In the genomic region with DNA sequence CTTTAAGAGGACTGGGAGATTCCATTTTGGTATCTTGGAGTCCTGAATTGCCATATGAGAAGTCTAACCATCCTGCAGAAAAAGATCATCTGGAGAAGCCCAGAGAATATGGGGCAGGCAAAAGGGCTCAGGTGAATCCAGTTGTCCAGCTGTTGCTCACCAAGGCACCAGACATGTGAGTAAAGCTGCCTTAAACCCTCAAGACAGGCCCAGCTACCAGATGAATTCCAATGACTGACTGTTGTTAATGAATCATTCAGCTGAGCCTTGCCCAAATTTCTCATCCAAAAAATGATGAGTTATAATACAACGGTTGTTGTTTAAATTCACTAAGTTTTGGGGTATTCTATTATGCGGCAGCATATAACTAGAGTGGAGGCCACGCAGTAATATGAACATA, we compare ENCODE assay signal across 20 cellular contexts. TPM values are rescaled to one million over a fixed set of nuclear protein-coding genes. Genes with fewer than 3 reads are reported as not detected.
A peak's percentile ranks its signal among the peaks of the same experiment; 100 is the strongest.
DNase-seq lines count a peak whose midpoint lies in the region; ATAC-seq and TF ChIP-seq lines count a peak whose summit lies in the region.
"Had no signal": no experiment of that assay in that cellular context is flagged by ENCODE, and none has a peak within 500 bp of the region (broad histone marks: within the 10 kb centered on the region; RNA-seq: fewer than 3 reads in every experiment).

No MANE protein-coding gene starts in this region.

- no peak overlapping the region for H2BK15ac ChIP-seq in mesendoderm (replicated peaks; ENCODE audit: low read depth)

- BruUV-seq in mammary epithelial cell (replicated peaks; lab: Mats Ljungman, UMichigan), result no TSS peak

- no peaks in the 10 kb centered on the region for H3K4me1 ChIP-seq in mammary epithelial cell (ENCODE audit: insufficient read depth, low read length)
- H3K4me1 ChIP-seq in breast epithelium, result no peaks in the 10 kb centered on the region
- no peaks in the 10 kb centered on the region for H3K4me1 ChIP-seq in RWPE2 (ENCODE audit: insufficient read depth, poor library complexity, severe bottlenecking)
- H3K4me1 ChIP-seq in mesendoderm (ENCODE audit: control insufficient read depth, low read depth, low read length), result no peaks in the 10 kb centered on the region

- H3K79me2 ChIP-seq in mammary epithelial cell (ENCODE audit: insufficient read depth, low read length), result no peaks in the 10 kb centered on the region
- no peaks in the 10 kb centered on the region for H3K79me2 ChIP-seq in mesendoderm (ENCODE audit: control insufficient read depth, insufficient read depth, low read length)

- H3K56ac ChIP-seq in mesendoderm (ENCODE audit: low read length), result no peak overlapping the region

- no peak overlapping the region for H4K5ac ChIP-seq in mesendoderm (ENCODE audit: low read length)

- H3K18ac ChIP-seq in mesendoderm (ENCODE audit: low read length), result no peak overlapping the region

- H3K4me2 ChIP-seq in mammary epithelial cell (ENCODE audit: insufficient read depth, low read depth, low read length), result no peak overlapping the region
- no peak overlapping the region for H3K4me2 ChIP-seq in mesendoderm (ENCODE audit: low read length)

- H3K79me1 ChIP-seq in mesendoderm (ENCODE audit: low read length), result no peaks in the 10 kb centered on the region

- TF ChIP-seq CTCF in mammary epithelial cell (conservative IDR thresholded peaks at IDR 0.05 in 1 of 2, IDR thresholded peaks at IDR 0.05 in 1 of 2; ENCODE audit: extremely low read depth in 1 of 2, insufficient read depth in 1 of 2, low read depth in 1 of 2, low read length in 2 of 2) (no peak), breast epithelium (IDR thresholded peaks at IDR 0.05) (no peak), RWPE2 (IDR thresholded peaks at IDR 0.05; ENCODE audit: poor library complexity, severe bottlenecking) (no peak), foreskin fibroblast (IDR thresholded peaks at IDR 0.05; ENCODE audit: low read depth, low read length) (no peak)

- WGBS in mammary epithelial cell (ENCODE audit: low coverage, missing lambda C conversion rate), result 91% methylated on average over 3 of the region's 3 CpGs
- no CpG with 5 or more reads among the region's 3 CpGs for WGBS in mesendoderm (ENCODE audit: extremely low coverage, insufficient coverage, low lambda C conversion rate)

- peak; percentile 3 for DNase-seq in mammary epithelial cell
- DNase-seq in breast epithelium (ENCODE audit: low spot score in 2 of 2), result no peak
- no peak for DNase-seq in RWPE2 (ENCODE audit: low spot score)
- peak; percentile 5 to 30 for DNase-seq in foreskin fibroblast
- no peak for DNase-seq in kidney glomerular epithelial cell (lab: John Stamatoyannopoulos, UW)
- DNase-seq in activated gamma-delta T cell treated with Interleukin-2 at 50 U/mL for 16 hours, result no peak
- DNase-seq in NCI-H2107 treated with DMSO at 0.1 percent for 48 hours (lab: John Stamatoyannopoulos, UW; ENCODE audit: unreplicated experiment), result no peak
- DNase-seq in mesendoderm, result no peak
- DNase-seq: ACHN; NCI-H1092 treated with DMSO at 0.1 percent for 48 hours; NCI-H1436 treated with DMSO at 0.1 percent for 48 hours; NCI-H1930; NCI-H226; NCI-H510A treated with DMSO at 0.1 percent for 48 hours; NCI-H748 treated with DMSO at 0.1 percent for 48 hours; NK-92 treated with Interleukin-12 subunit alpha and Interleukin-12 subunit beta, amount 100 ng/mL, for 24 hours had no signal

- H3K36me3 ChIP-seq in mammary epithelial cell (ENCODE audit: insufficient read depth, low read length) (no peaks in the 10 kb centered on the region), breast epithelium (no peaks in the 10 kb centered on the region), RWPE2 (ENCODE audit: low read depth) (no peaks in the 10 kb centered on the region), mesendoderm (ENCODE audit: control insufficient read depth, insufficient read depth, low read length) (no peaks in the 10 kb centered on the region)

- H3K27me3 ChIP-seq in mammary epithelial cell (ENCODE audit: insufficient read depth, low read length), result no peaks in the 10 kb centered on the region
- no peaks in the 10 kb centered on the region for H3K27me3 ChIP-seq in breast epithelium
- no peaks in the 10 kb centered on the region for H3K27me3 ChIP-seq in RWPE2 (ENCODE audit: insufficient read depth, poor library complexity, severe bottlenecking)
- H3K27me3 ChIP-seq in mesendoderm (ENCODE audit: insufficient read depth, low read length, poor library complexity), result no peaks in the 10 kb centered on the region

- no peak for TF ChIP-seq POLR2A in breast epithelium (IDR thresholded peaks at IDR 0.05)

- H3K9me3 ChIP-seq in mammary epithelial cell (replicated peaks; ENCODE audit: insufficient read depth, low read length), result no peaks in the 10 kb centered on the region
- H3K9me3 ChIP-seq in breast epithelium, result no peaks in the 10 kb centered on the region
- H3K9me3 ChIP-seq in RWPE2 (ENCODE audit: severe bottlenecking), result no peaks in the 10 kb centered on the region

- no peak overlapping the region for H2BK5ac ChIP-seq in mesendoderm (ENCODE audit: low read length)

- no peaks in the 10 kb centered on the region for H4K20me1 ChIP-seq in mammary epithelial cell (ENCODE audit: insufficient read depth, low read length)

- no peak overlapping the region for H3K4ac ChIP-seq in mesendoderm (ENCODE audit: low read depth, low read length)

- no peak overlapping the region for H2AK5ac ChIP-seq in mesendoderm (ENCODE audit: low read length)

- H3K9ac ChIP-seq in mammary epithelial cell (ENCODE audit: insufficient read depth, low read length) (no peak overlapping the region), mesendoderm (ENCODE audit: low read length) (no peak overlapping the region)

- CTCF ChIA-PET in mammary epithelial cell (lab: Charles Lee; ENCODE audit: low non-redundant PET), result no interaction called here

- H3K4me3 ChIP-seq in mammary epithelial cell (replicated peaks in 1 of 3; ENCODE audit: insufficient read depth in 1 of 3, low read depth in 2 of 3, low read length in 3 of 3) (no peak overlapping the region), breast epithelium (no peak overlapping the region), RWPE2 (ENCODE audit: severe bottlenecking) (no peak overlapping the region), foreskin fibroblast (ENCODE audit: low read depth in 1 of 2, low read length in 2 of 2) (no peak overlapping the region), mesendoderm (ENCODE audit: low read length) (no peak overlapping the region)
- H3K4me3 ChIP-seq: K562 had no signal

- in situ Hi-C loops in mammary epithelial cell (cut with MboI; ENCODE audit: low sequenced_read_pairs in 2 of 2), result no loop called here

- no peak overlapping the region for H2BK120ac ChIP-seq in mesendoderm (ENCODE audit: low read depth, low read length)

- H3K27ac ChIP-seq in mammary epithelial cell (ENCODE audit: insufficient read depth, low read depth, low read length), result no peak overlapping the region
- no peak overlapping the region for H3K27ac ChIP-seq in breast epithelium
- no peak overlapping the region for H3K27ac ChIP-seq in RWPE2 (ENCODE audit: poor library complexity, severe bottlenecking)
- H3K27ac ChIP-seq in mesendoderm (ENCODE audit: low read depth, low read length), result no peak overlapping the region
- H3K27ac ChIP-seq: 22Rv1, C4-2B had no signal

- intact Hi-C loops in mammary epithelial cell (cut with micrococcal nuclease), result no loop called here
- intact Hi-C loops in breast epithelium (cut with DNase I; ENCODE audit: low total_unique reads), result no loop called here

- H4K8ac ChIP-seq in mesendoderm (ENCODE audit: low read depth, low read length), result no peak overlapping the region

- H2AFZ ChIP-seq in mammary epithelial cell (ENCODE audit: low read depth, low read length), result no peak overlapping the region

- H3K23ac ChIP-seq in mesendoderm (ENCODE audit: low read length), result no peak overlapping the region

- dilution Hi-C loops in mammary epithelial cell (cut with HindIII; ENCODE audit: low sequenced_read_pairs), result no loop called here

- ATAC-seq in RWPE2 (ENCODE audit: low read depth), result 0 out of 3 replicates have a peak, but pooled peaks have one; percentile 35
- ATAC-seq: K562, SK-N-SH treated with all-trans-retinoic acid at 6 μM for 48 hours had no signal

RNA-seq across cellular contexts. Expression of a gene that starts 22.0 kb away (rescaled TPM):
- total RNA-seq in mammary epithelial cell, result not detected
- not detected for polyA plus RNA-seq in mammary epithelial cell
- not detected for polyA minus RNA-seq in mammary epithelial cell
- total RNA-seq in breast epithelium, result 1 to 10 TPM; 1.1 to 1.3 (median 1.3) TPM
- 39.5 TPM for polyA plus RNA-seq in mesendoderm (2013, experiment 1 of 2)
- 39.7 TPM for polyA plus RNA-seq in mesendoderm (2013, experiment 2 of 2)
- total RNA-seq: K562 had no signal
- polyA plus RNA-seq: K562 had no signal

Comparison
In these comparisons a context has a peak if more than half of its experiments do, and no peak if none do; other contexts are left out.
1. DNase-seq: peak in mammary epithelial cell (single experiment) and foreskin fibroblast (2 of 2); none in breast epithelium (0 of 2), RWPE2 (single experiment), kidney glomerular epithelial cell (single experiment), activated gamma-delta T cell treated with Interleukin-2 at 50 U/mL for 16 hours (single experiment), NCI-H2107 treated with DMSO at 0.1 percent for 48 hours (single experiment) and mesendoderm (single experiment).